ENCODE assay signal across 16 cellular contexts in the genomic region with DNA sequence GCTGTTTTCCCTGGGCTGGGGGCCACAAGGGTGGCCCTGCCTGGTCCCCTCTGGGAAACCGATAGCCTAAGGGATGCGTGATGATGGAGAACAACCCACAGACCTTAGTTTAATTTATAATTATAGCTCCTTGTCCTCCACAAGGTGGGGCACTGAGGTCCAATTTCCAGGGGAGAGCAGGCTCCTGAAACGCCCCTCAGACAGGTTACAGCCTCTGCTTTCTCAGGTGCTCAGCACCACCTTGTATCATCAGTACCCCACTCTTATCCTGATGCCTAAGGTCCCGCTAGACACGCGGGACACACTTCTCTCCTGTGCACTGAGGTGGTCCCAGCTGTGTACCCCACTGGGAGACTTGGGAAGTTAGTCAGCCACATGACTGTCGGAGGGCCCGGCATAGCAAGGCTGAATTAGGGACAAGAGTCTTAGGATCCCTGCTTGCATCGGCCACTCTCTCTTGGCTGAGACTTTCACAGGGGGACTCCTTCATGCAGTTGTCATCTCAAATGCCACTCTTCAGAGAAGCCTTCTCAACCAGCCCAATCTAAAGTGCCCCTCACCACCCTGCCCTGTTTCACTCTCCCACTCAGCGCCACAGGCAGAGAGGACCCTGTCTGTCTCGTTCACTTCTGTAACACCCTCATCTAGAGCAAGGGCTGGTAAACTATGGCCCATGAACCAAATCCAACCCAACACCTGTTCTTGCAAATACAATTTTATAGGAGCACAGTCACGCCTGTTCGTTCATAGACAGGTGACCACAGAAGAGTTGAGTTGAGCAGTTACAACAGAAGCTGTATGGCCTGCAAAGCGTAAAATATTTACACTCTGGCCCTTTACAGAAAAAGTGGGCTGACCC. TPM values are rescaled to one million over a fixed set of nuclear protein-coding genes. Genes with fewer than 3 reads are reported as not detected.
DNase-seq lines count a peak whose midpoint lies in the region; ATAC-seq and TF ChIP-seq lines count a peak whose summit lies in the region.
"Had no signal": no experiment of that assay in that cellular context is flagged by ENCODE, and none has a peak within 500 bp of the region (broad histone marks: within the 10 kb centered on the region; RNA-seq: fewer than 3 reads in every experiment).

No MANE protein-coding gene starts in this region.

- DNase-seq in GM23338 (ENCODE audit: low spot score) (peak; percentile 32), HFFc6 (no peak), naive B cell (no peak), GF-D8 (lab: John Stamatoyannopoulos, UW) (no peak), AG20443 (ENCODE audit: low spot score) (no peak)
- no peak for DNase-seq in activated CD4-positive, alpha-beta T cell treated with anti-CD3 and anti-CD28 coated beads for 48 hours
- DNase-seq: ACHN, COR-L47, MV-4-11, NCI-H1417 treated with DMSO at 0.1 percent for 48 hours, NCI-H1930, NCI-H748 treated with DMSO at 0.1 percent for 48 hours, PC-3 had no signal

- H3K4me3 ChIP-seq in GM23338 = no peak overlapping the region

- H3K27ac Mint-ChIP-seq in GM23338 (peak overlapping the region; percentile 46; the same call in 1 of the 2 replicates), HFFc6 (peak overlapping the region; percentile 95), naive B cell (peak overlapping the region in 4 of 6 donors; percentile 29 to 79 (median 50))

- H3K9me2 ChIP-seq in GM23338 (ENCODE audit: insufficient read depth) = no peaks in the 10 kb centered on the region

- no peak overlapping the region for H3K27ac ChIP-seq in GM23338 (ENCODE audit: low read depth)
- peak overlapping the region; percentile 90 for H3K27ac ChIP-seq in cingulate gyrus (ENCODE audit: low read depth, low read length)
- H3K27ac ChIP-seq: HL-60 had no signal

- no peaks in the 10 kb centered on the region for H3K36me3 ChIP-seq in GM23338 (ENCODE audit: insufficient read depth)

- H3F3A ChIP-seq in GM23338 (replicated peaks; ENCODE audit: low read depth) = no peaks in the 10 kb centered on the region

- no peaks in the 10 kb centered on the region for H3K79me2 ChIP-seq in GM23338 (replicated peaks; ENCODE audit: insufficient read depth)

- no peaks in the 10 kb centered on the region for H3K27me3 ChIP-seq in GM23338 (ENCODE audit: insufficient read depth)

- H4K20me1 ChIP-seq in GM23338 (replicated peaks; ENCODE audit: insufficient read depth) = 0 out of 2 replicates have a peak, but pooled peaks cover 8% of the 10 kb centered on the region

- H3K4me2 ChIP-seq in GM23338 = no peak overlapping the region

- TF ChIP-seq CTCF in GM23338 (conservative IDR thresholded peaks at IDR 0.05; ENCODE audit: low read depth in 2 of 2) = peak; percentile 10 to 22; a peak in 1 of 4 replicates
- peak; percentile 28; the same call in 1 of the 2 replicates for TF ChIP-seq CTCF in HFFc6 (IDR thresholded peaks at IDR 0.05)

- no peaks in the 10 kb centered on the region for H3K4me1 ChIP-seq in GM23338 (ENCODE audit: insufficient read depth)

- H3K4me3 Mint-ChIP-seq in GM23338 = no peak overlapping the region
- H3K4me3 Mint-ChIP-seq in HFFc6 = no peak overlapping the region
- peak overlapping the region in 1 of 8 donors; percentile 19 for H3K4me3 Mint-ChIP-seq in naive B cell

- H3K36me3 Mint-ChIP-seq in GM23338 (ENCODE audit: low read depth) (peaks cover 4% of the 10 kb centered on the region; the same call in 2 of the 3 replicates), HFFc6 (ENCODE audit: low read depth) (peaks cover 43% of the 10 kb centered on the region), naive B cell (peaks cover 25 to 51% of the 10 kb centered on the region in 2 donors)

- H2AFZ ChIP-seq in GM23338 = no peak overlapping the region

- peak; percentile 58 for ATAC-seq in GM23338
- ATAC-seq in naive B cell (ENCODE audit: low read depth in 2 of 2) = no peak
- no peak for ATAC-seq in HG03039 (IDR thresholded peaks at IDR 0.05; ENCODE audit: unreplicated experiment)
- ATAC-seq: PC-3 had no signal

- H3K27me3 Mint-ChIP-seq in GM23338 (ENCODE audit: insufficient read depth, low read depth, poor library complexity) = peaks cover 4% of the 10 kb centered on the region
- H3K27me3 Mint-ChIP-seq in HFFc6 (ENCODE audit: insufficient read depth) = peaks cover 3% of the 10 kb centered on the region
- H3K27me3 Mint-ChIP-seq in naive B cell = no peaks in the 10 kb centered on the region

- H3K9me3 Mint-ChIP-seq in GM23338 (no peaks in the 10 kb centered on the region), HFFc6 (no peaks in the 10 kb centered on the region), naive B cell (no peaks in the 10 kb centered on the region)

- H3K4me1 Mint-ChIP-seq in GM23338 = no peaks in the 10 kb centered on the region
- peaks cover 25% of the 10 kb centered on the region for H3K4me1 Mint-ChIP-seq in HFFc6 (ENCODE audit: low read depth)
- peaks cover 0 to 8% (median 6%) of the 10 kb centered on the region in 3 donors for H3K4me1 Mint-ChIP-seq in naive B cell

TF ChIP-seq in GM23338, 12 proteins besides CTCF, POLR2A, EP300 and RAD21 (continues in another document):
- TF ChIP-seq CREB1 (CRISPR knock-in tag; IDR thresholded peaks at IDR 0.05; ENCODE audit: low read depth) (no peak), POLR2AphosphoS5 (IDR thresholded peaks at IDR 0.05; ENCODE audit: low read depth) (no peak), STAT1 (IDR thresholded peaks at IDR 0.05; ENCODE audit: unreplicated experiment) (no peak), ZNF114 (CRISPR knock-in tag; IDR thresholded peaks at IDR 0.05) (no peak), ZNF331 (CRISPR knock-in tag; IDR thresholded peaks at IDR 0.05; ENCODE audit: low read depth) (no peak), EZH2 (IDR thresholded peaks at IDR 0.05; ENCODE audit: low read depth, unreplicated experiment) (no peak), JUNB (IDR thresholded peaks at IDR 0.05; ENCODE audit: unreplicated experiment) (no peak)
- TF ChIP-seq, protein P1, sequence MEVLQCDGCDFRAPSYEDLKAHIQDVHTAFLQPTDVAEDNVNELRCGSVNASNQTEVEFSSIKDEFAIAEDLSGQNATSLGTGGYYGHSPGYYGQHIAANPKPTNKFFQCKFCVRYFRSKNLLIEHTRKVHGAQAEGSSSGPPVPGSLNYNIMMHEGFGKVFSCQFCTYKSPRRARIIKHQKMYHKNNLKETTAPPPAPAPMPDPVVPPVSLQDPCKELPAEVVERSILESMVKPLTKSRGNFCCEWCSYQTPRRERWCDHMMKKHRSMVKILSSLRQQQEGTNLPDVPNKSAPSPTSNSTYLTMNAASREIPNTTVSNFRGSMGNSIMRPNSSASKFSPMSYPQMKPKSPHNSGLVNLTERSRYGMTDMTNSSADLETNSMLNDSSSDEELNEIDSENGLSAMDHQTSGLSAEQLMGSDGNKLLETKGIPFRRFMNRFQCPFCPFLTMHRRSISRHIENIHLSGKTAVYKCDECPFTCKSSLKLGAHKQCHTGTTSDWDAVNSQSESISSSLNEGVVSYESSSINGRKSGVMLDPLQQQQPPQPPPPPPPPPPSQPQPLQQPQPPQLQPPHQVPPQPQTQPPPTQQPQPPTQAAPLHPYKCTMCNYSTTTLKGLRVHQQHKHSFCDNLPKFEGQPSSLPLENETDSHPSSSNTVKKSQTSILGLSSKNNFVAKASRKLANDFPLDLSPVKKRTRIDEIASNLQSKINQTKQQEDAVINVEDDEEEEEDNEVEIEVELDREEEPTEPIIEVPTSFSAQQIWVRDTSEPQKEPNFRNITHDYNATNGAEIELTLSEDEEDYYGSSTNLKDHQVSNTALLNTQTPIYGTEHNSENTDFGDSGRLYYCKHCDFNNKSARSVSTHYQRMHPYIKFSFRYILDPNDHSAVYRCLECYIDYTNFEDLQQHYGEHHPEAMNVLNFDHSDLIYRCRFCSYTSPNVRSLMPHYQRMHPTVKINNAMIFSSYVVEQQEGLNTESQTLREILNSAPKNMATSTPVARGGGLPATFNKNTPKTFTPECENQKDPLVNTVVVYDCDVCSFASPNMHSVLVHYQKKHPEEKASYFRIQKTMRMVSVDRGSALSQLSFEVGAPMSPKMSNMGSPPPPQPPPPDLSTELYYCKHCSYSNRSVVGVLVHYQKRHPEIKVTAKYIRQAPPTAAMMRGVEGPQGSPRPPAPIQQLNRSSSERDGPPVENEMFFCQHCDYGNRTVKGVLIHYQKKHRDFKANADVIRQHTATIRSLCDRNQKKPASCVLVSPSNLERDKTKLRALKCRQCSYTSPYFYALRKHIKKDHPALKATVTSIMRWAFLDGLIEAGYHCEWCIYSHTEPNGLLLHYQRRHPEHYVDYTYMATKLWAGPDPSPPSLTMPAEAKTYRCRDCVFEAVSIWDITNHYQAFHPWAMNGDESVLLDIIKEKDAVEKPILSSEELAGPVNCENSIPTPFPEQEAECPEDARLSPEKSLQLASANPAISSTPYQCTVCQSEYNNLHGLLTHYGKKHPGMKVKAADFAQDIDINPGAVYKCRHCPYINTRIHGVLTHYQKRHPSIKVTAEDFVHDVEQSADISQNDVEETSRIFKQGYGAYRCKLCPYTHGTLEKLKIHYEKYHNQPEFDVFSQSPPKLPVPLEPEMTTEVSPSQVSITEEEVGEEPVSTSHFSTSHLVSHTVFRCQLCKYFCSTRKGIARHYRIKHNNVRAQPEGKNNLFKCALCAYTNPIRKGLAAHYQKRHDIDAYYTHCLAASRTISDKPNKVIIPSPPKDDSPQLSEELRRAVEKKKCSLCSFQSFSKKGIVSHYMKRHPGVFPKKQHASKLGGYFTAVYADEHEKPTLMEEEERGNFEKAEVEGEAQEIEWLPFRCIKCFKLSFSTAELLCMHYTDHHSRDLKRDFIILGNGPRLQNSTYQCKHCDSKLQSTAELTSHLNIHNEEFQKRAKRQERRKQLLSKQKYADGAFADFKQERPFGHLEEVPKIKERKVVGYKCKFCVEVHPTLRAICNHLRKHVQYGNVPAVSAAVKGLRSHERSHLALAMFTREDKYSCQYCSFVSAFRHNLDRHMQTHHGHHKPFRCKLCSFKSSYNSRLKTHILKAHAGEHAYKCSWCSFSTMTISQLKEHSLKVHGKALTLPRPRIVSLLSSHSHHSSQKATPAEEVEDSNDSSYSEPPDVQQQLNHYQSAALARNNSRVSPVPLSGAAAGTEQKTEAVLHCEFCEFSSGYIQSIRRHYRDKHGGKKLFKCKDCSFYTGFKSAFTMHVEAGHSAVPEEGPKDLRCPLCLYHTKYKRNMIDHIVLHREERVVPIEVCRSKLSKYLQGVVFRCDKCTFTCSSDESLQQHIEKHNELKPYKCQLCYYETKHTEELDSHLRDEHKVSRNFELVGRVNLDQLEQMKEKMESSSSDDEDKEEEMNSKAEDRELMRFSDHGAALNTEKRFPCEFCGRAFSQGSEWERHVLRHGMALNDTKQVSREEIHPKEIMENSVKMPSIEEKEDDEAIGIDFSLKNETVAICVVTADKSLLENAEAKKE (CRISPR knock-in tag; IDR thresholded peaks at IDR 0.05) = no peak

RNA-seq across cellular contexts. Expression of a gene that starts 20.4 kb away (rescaled TPM):
- total RNA-seq in GM23338 (2014; rRNA removed; shearing (Covaris generic)) = not detected in 2 replicates
- not detected in 2 replicates for polyA plus RNA-seq in GM23338 (2016; fragmentation: Nextera tagmentation; extraction: Ambion mirVana)
- under 1 TPM in 5 of 6 experiments, not detected in 1; 0.07 to 0.19 (median 0.11) TPM for total RNA-seq in HFFc6 (2021; fragmentation: NEBNext Ultra II Directional; extraction: Animal tissue kit (Norgen Biotek cat#: 25700))
- polyA plus RNA-seq in naive B cell (ENCODE audit: low read depth in 6 of 6) = under 1 TPM in 4 of 6 donors, not detected in 2; 0.13 to 0.27 (median 0.24) TPM
